Comparison of ENCODE assay signal across 9 cellular contexts in the genomic region with DNA sequence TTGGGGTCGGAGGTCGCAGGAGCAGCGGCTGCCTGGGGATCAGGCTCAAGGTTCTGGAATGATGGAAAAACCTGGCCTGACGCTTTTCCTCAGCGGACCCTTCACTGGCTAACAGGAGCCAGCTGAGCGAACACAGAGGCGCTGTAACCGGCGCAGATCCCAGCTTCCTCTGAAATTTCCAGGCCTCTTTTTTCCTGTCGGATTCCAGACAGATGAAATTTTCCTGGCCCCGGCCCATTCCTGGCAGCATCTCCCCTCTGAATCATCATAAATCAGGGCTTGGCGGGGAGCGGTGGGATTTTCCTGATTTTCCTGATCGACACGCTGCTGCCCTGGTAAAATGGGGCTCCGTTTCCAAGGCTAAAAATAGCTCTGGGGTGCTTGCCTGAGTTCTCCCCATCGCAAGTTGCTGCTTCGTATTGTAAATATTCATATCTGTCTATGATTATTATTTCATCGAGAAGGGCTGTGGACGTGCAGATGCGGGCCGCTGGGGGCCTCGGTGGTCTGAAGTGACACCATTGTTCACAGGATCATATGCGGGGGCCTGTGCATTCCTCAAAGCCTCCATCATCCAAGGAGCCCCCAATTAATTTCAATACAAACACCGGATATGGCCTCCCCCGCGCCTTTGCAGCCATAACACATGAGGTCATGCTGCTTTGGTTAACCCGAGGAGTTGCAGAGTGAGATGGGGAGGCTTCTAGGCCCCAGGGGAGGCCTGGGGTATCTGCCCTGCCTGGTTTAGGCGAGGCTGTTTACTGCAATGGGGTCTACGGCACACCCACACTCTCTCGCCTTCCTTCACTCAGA. TPM values are rescaled to one million over a fixed set of nuclear protein-coding genes. Genes with fewer than 3 reads are reported as not detected.
DNase-seq lines count a peak whose midpoint lies in the region; ATAC-seq and TF ChIP-seq lines count a peak whose summit lies in the region.
"Had no signal": no experiment of that assay in that cellular context is flagged by ENCODE, and none has a peak within 500 bp of the region (broad histone marks: within the 10 kb centered on the region; RNA-seq: fewer than 3 reads in every experiment).

No MANE protein-coding gene starts in this region.

- DNase-seq in EH (ENCODE audit: low read depth): peak; percentile 90
- DNase-seq in amniotic epithelial cell (ENCODE audit: low read depth): peak; percentile 81
- DNase-seq in left cardiac atrium: peak; percentile 87
- DNase-seq in progenitor cell of endocrine pancreas (ENCODE audit: low spot score, unreplicated experiment): no peak
- DNase-seq in epidermal melanocyte (ENCODE audit: insufficient read length, low spot score): no peak
- no peak for DNase-seq in COR-L47 (lab: John Stamatoyannopoulos, UW)
- DNase-seq in midbrain (lab: John Stamatoyannopoulos, UW): no peak
- DNase-seq: activated naive CD4-positive, alpha-beta T cell had no signal

- H3K4me3 Mint-ChIP-seq in progenitor cell of endocrine pancreas (ENCODE audit: low read depth): no peak overlapping the region

- intact Hi-C loops in left cardiac atrium (cut with DNase I): no loop called here

- H3K9me3 Mint-ChIP-seq in progenitor cell of endocrine pancreas (ENCODE audit: low read depth): peaks cover 4% of the 10 kb centered on the region

- H3K27me3 Mint-ChIP-seq in progenitor cell of endocrine pancreas: no peaks in the 10 kb centered on the region

- peak overlapping the region; percentile 53 for H3K27ac Mint-ChIP-seq in progenitor cell of endocrine pancreas

- peak; percentile 89 to 90 for ATAC-seq in left cardiac atrium
- no peak for ATAC-seq in HG02588 (IDR thresholded peaks at IDR 0.05; ENCODE audit: unreplicated experiment)

- peaks cover 16% of the 10 kb centered on the region for H3K4me1 Mint-ChIP-seq in progenitor cell of endocrine pancreas (ENCODE audit: low read depth)

- TF ChIP-seq CTCF in progenitor cell of endocrine pancreas (IDR thresholded peaks at IDR 0.05; ENCODE audit: unreplicated experiment): no peak

- no peaks in the 10 kb centered on the region for H3K36me3 Mint-ChIP-seq in progenitor cell of endocrine pancreas (ENCODE audit: insufficient read depth)

RNA-seq across cellular contexts. Expression of a gene that starts 45.8 kb away (rescaled TPM):
- total RNA-seq in left cardiac atrium: 1 to 10 TPM in 1 of 2 donors, under 1 TPM in 1; 0.91 to 7.0 TPM
- total RNA-seq in progenitor cell of endocrine pancreas: 79.5 and 84.3 TPM in 2 replicates

Comparison
In these comparisons a context has a peak if more than half of its experiments do, and no peak if none do; other contexts are left out.
1. DNase-seq: peak in EH (single experiment), amniotic epithelial cell (single experiment) and left cardiac atrium (single experiment); none in progenitor cell of endocrine pancreas (single experiment), epidermal melanocyte (single experiment), COR-L47 (single experiment) and midbrain (single experiment).
2. RNA of a gene that starts 45.8 kb away (total RNA-seq): 79.5 to 84.3 TPM in progenitor cell of endocrine pancreas; 0.91 to 7.0 TPM in left cardiac atrium; every median in the first group is over 10 times any median in the second.